Comparison of ENCODE assay signal across 8 cellular contexts in genomic region chr19:55166530-55167268, GRCh38. TPM values are rescaled to one million over a fixed set of nuclear protein-coding genes. Genes with fewer than 3 reads are reported as not detected.
DNase-seq lines count a peak whose midpoint lies in the region; ATAC-seq, FAIRE-seq and TF ChIP-seq lines count a peak whose summit lies in the region.

TSS of gene DNAAF3 (minus strand) at chr19:55166613. CDS start at chr19:55166413, 200 bp downstream.

- no peaks in the 10 kb centered on the region for H3K9me2 ChIP-seq in hepatocyte (replicated peaks; ENCODE audit: insufficient read depth)

- H3K79me2 ChIP-seq in K562 (ENCODE audit: control insufficient read depth, insufficient read depth, low read length), result no peaks in the 10 kb centered on the region
- H3K79me2 ChIP-seq in hepatocyte, result no peaks in the 10 kb centered on the region

- in situ Hi-C loops in K562 (cut with MboI), result loop anchor here (25.0 kb wide), 1 partner anchor 971 kb away; the partner anchor contains the start of gene ZNF444

- POLR2A ChIA-PET in K562 (lab: Yijun Ruan, JAX), result interaction anchor here (0.6 to 1.9 kb wide), 7 partner anchors 8 to 476 kb away, joined by 3 to 7 read pairs (median 4); partner anchors contain the start of genes PPP1R12C and UBE2S

- H3K27ac ChIP-seq in K562 (ENCODE audit: extremely low read depth, low read depth, low read length) (peak within 1 kb of the TSS; percentile 78), hepatocyte (peak within 1 kb of the TSS; percentile 21), rectal smooth muscle tissue (ENCODE audit: low read depth, low read length) (no peak within 1 kb of the TSS)

- H3K9me1 ChIP-seq in K562 (ENCODE audit: control insufficient read depth, insufficient read depth, low read length), result no peaks in the 10 kb centered on the region

- FAIRE-seq in K562 (lab: Jason Lieb, UNC), result peak; percentile 99

- intact Hi-C loops in K562 (cut with micrococcal nuclease), result no loop called here

- 0 out of 3 replicates have a peak, but pooled peaks cover 3% of the 10 kb centered on the region for H3K36me3 ChIP-seq in K562 (ENCODE audit: control insufficient read depth, insufficient read depth, low read length)
- no peaks in the 10 kb centered on the region for H3K36me3 ChIP-seq in hepatocyte (replicated peaks; ENCODE audit: insufficient read depth, low read depth)
- H3K36me3 ChIP-seq in rectal smooth muscle tissue (ENCODE audit: control insufficient read depth, insufficient read depth, low read length), result no peaks in the 10 kb centered on the region

- 0% methylated on average over 33 of the region's 33 CpGs for WGBS in K562 (ENCODE audit: insufficient coverage, low coverage, missing lambda C conversion rate)
- WGBS in hepatocyte (ENCODE audit: low lambda C conversion rate, missing lambda C conversion rate), result 4% methylated on average over 33 of the region's 33 CpGs

- H3K27me3 ChIP-seq in K562 (ENCODE audit: control insufficient read depth in 2 of 2, insufficient read depth in 2 of 2, low read length in 2 of 2) (no peaks in the 10 kb centered on the region), hepatocyte (peaks cover 31% of the 10 kb centered on the region), rectal smooth muscle tissue (ENCODE audit: control insufficient read depth, insufficient read depth, low read length) (peaks cover 23% of the 10 kb centered on the region)

- H4K20me1 ChIP-seq in K562 (replicated peaks; ENCODE audit: control insufficient read depth, insufficient read depth, low read length) (peaks cover 3% of the 10 kb centered on the region), hepatocyte (ENCODE audit: insufficient read depth, poor library complexity, severe bottlenecking) (no peaks in the 10 kb centered on the region)

- H3K9ac ChIP-seq in K562 (ENCODE audit: insufficient read depth in 1 of 2, low read depth in 2 of 2, low read length in 2 of 2), result peak within 1 kb of the TSS; percentile 69 to 89
- no peak within 1 kb of the TSS for H3K9ac ChIP-seq in rectal smooth muscle tissue (ENCODE audit: low read length)

- H3K9me3 ChIP-seq in K562 (replicated peaks; ENCODE audit: control insufficient read depth, insufficient read depth, low read depth, low read length) (no peaks in the 10 kb centered on the region), hepatocyte (ENCODE audit: low read depth) (no peaks in the 10 kb centered on the region)

- BruUV-seq in K562 (replicated peaks; lab: Mats Ljungman, UMichigan), result no TSS peak

- peak within 1 kb of the TSS; percentile 54 for H3K4me3 ChIP-seq in K562
- peak within 1 kb of the TSS; percentile 11 for H3K4me3 ChIP-seq in hepatocyte
- H3K4me3 ChIP-seq in rectal smooth muscle tissue (ENCODE audit: low read length), result peak within 1 kb of the TSS; percentile 49

- H3K4me1 ChIP-seq in K562 (replicated peaks in 1 of 2; ENCODE audit: control insufficient read depth in 2 of 2, insufficient read depth in 2 of 2, low read length in 2 of 2) (peaks cover 5 to 29% of the 10 kb centered on the region in 2 experiments; a peak in 4 of 5 replicates), hepatocyte (ENCODE audit: insufficient read depth) (peaks cover 3% of the 10 kb centered on the region), rectal smooth muscle tissue (ENCODE audit: control insufficient read depth, insufficient read depth, low read length) (no peaks in the 10 kb centered on the region)

- peak within 1 kb of the TSS; percentile 81 for H3K4me2 ChIP-seq in K562 (ENCODE audit: insufficient read depth, low read length)
- H3K4me2 ChIP-seq in hepatocyte, result peak within 1 kb of the TSS; percentile 88

- DNase-seq in GF-D8 (lab: John Stamatoyannopoulos, UW) (peak; percentile 91), NCI-H187 (lab: John Stamatoyannopoulos, UW) (peak; percentile 84 to 96), T-helper 2 cell (peak in 4 of 5 experiments; percentile 43 to 84 (median 54)), K562 (ENCODE audit: extremely low read depth in 1 of 4, low spot score in 3 of 4) (peak; percentile 98 to 100 (median 99)), hepatocyte (ENCODE audit: low spot score) (peak; percentile 98)

- no peak for TF ChIP-seq POLR2A in K562 (conservative IDR thresholded peaks at IDR 0.05)

- CTCF ChIA-PET in K562 (lab: Yijun Ruan, JAX; ENCODE audit: low intra/inter-chr PET ratio), result interaction anchor here (0.9 kb wide), 1 partner anchor 25 kb away, joined by 4 read pairs; no protein-coding TSS in a partner anchor

- H2AFZ ChIP-seq in K562 (ENCODE audit: low read depth, low read length) (peak within 1 kb of the TSS; percentile 88), hepatocyte (peak within 1 kb of the TSS; percentile 77)

- ATAC-seq in HG02870 (IDR thresholded peaks at IDR 0.05; ENCODE audit: unreplicated experiment), result peak; percentile 80
- peak; percentile 99 for ATAC-seq in K562
- no peak for ATAC-seq in GM19467 (IDR thresholded peaks at IDR 0.05; ENCODE audit: unreplicated experiment)

- TF ChIP-seq CTCF in K562 (IDR thresholded peaks at IDR 0.05 in 2 of 3, conservative IDR thresholded peaks at IDR 0.05 in 1 of 3; ENCODE audit: insufficient read depth in 2 of 3, low read depth in 1 of 3, low read length in 3 of 3) (no peak), hepatocyte (IDR thresholded peaks at IDR 0.05; ENCODE audit: poor library complexity) (no peak)

- no peak for TF ChIP-seq EP300 in K562 (IDR thresholded peaks at IDR 0.05; ENCODE audit: low read length)

- TF ChIP-seq RAD21 in K562 (CRISPR knock-in tag; conservative IDR thresholded peaks at IDR 0.05 in 1 of 2, IDR thresholded peaks at IDR 0.05 in 1 of 2), result no peak

TF ChIP-seq in K562, 482 proteins besides CTCF, POLR2A, EP300 and RAD21 (continues in another document):
- TF ChIP-seq BHLHE40 (IDR thresholded peaks at IDR 0.05; ENCODE audit: low read length) (peak; percentile 92), ETV1 (tag; conservative IDR thresholded peaks at IDR 0.05; ENCODE audit: low read depth) (no peak), ZBTB2 (IDR thresholded peaks at IDR 0.05) (peak; percentile 84; the same call in 1 of the 2 replicates), ZNF121 (CRISPR knock-in tag; conservative IDR thresholded peaks at IDR 0.05) (no peak), SMC3 (conservative IDR thresholded peaks at IDR 0.05; ENCODE audit: insufficient read depth, low read depth, low read length) (no peak), NELFE (IDR thresholded peaks at IDR 0.05; ENCODE audit: insufficient read depth, insufficient read length) (no peak), TAF7 (tag; IDR thresholded peaks at IDR 0.05) (no peak), IRF2 (CRISPR knock-in tag; IDR thresholded peaks at IDR 0.05) (no peak), SUPT5H (IDR thresholded peaks at IDR 0.05) (no peak), ZNF655 (CRISPR knock-in tag; IDR thresholded peaks at IDR 0.05) (no peak), ELK1 (CRISPR knock-in tag; IDR thresholded peaks at IDR 0.05) (no peak), ARID1B (IDR thresholded peaks at IDR 0.05) (no peak)

RNA-seq across cellular contexts. Expression of gene DNAAF3, which starts in this region (rescaled TPM):
- total RNA-seq in K562 (2011; cell fraction: chromatin; rRNA removed; ENCODE audit: low replicate concordance), result 9.1 and 32.2 TPM in 2 replicates
- 17.6 and 19.3 TPM in 2 replicates for total RNA-seq in K562 (2011; cell fraction: nucleolus; rRNA removed)
- total RNA-seq in K562 (2011; cell fraction: nucleoplasm; rRNA removed), result 17.8 and 22.7 TPM in 2 replicates
- total RNA-seq in K562 (2014; rRNA removed) (49.8 and 66.8 TPM in 2 replicates), K562 (2014; rRNA removed; fragmentation: Illumina TruSeq; extraction: Trizol) (19.7 and 21.6 TPM in 2 replicates), K562 (2015; rRNA removed; fragmentation: Illumina TruSeq; extraction: Trizol) (27.6 and 28.5 TPM in 2 replicates), K562 (2021) (43.0 and 44.3 TPM in 2 replicates), hepatocyte (0.17 and 1.9 TPM in 2 replicates)
- polyA plus RNA-seq in K562 (2011; rRNA removed) (29.3 and 46.8 TPM in 2 replicates), K562 (2014; fragmentation: Illumina TruSeq; extraction: Trizol) (61.5 and 67.6 TPM in 2 replicates), K562 (2014; fragmentation: Nextera tagmentation; extraction: Ambion mirVana) (10 to 100 TPM; 29.7 to 54.4 TPM), K562 (2014; rRNA removed) (50.2 and 65.0 TPM in 2 replicates), hepatocyte (3.8 and 4.9 TPM in 2 replicates)
- 84.8 and 128 TPM in 2 replicates for polyA plus RNA-seq in K562 (2011; cell fraction: cytosol; rRNA removed)
- polyA plus RNA-seq in K562 (2011; cell fraction: nucleus; rRNA removed), result 48.2 and 66.5 TPM in 2 replicates
- polyA plus RNA-seq in K562 (2012), result 41.3 and 45.3 TPM in 2 replicates
- polyA minus RNA-seq in K562 (2011; rRNA and poly(A)+ RNA removed), result 7.2 and 9.1 TPM in 2 replicates
- 18.7 and 19.0 TPM in 2 replicates for polyA minus RNA-seq in K562 (2011; cell fraction: cytosol; rRNA and poly(A)+ RNA removed)
- polyA minus RNA-seq in K562 (2011; cell fraction: nucleus; rRNA and poly(A)+ RNA removed), result 7.1 and 10.8 TPM in 2 replicates
